ENCODE assay signal across 16 cellular contexts in genomic region chr12:56286044-56286830, GRCh38. TPM values are rescaled to one million over a fixed set of nuclear protein-coding genes. Genes with fewer than 3 reads are reported as not detected.
DNase-seq lines count a peak whose midpoint lies in the region; ATAC-seq and TF ChIP-seq lines count a peak whose summit lies in the region.
"Had no signal": no experiment of that assay in that cellular context is flagged by ENCODE, and none has a peak within 500 bp of the region (broad histone marks: within the 10 kb centered on the region; RNA-seq: fewer than 3 reads in every experiment).

No MANE protein-coding gene starts in this region.

- H3K27ac ChIP-seq in left ventricle myocardium inferior (replicated peaks) (peak overlapping the region; percentile 39), mesenchymal stem cell (ENCODE audit: low read length, poor library complexity, severe bottlenecking) (peak overlapping the region; percentile 62), vagina (peak overlapping the region; percentile 24), SK-N-SH (ENCODE audit: low read depth in 2 of 2, low read length in 1 of 2) (no peak overlapping the region)

- no peak overlapping the region for H3K4me3 ChIP-seq in left ventricle myocardium inferior
- H3K4me3 ChIP-seq in mesenchymal stem cell (ENCODE audit: insufficient read depth in 1 of 2, low read depth in 1 of 2, low read length in 2 of 2) = no peak overlapping the region
- H3K4me3 ChIP-seq in vagina = no peak overlapping the region
- no peak overlapping the region for H3K4me3 ChIP-seq in SK-N-SH (ENCODE audit: low read depth in 2 of 2, low read length in 1 of 2)
- H3K4me3 ChIP-seq: lung had no signal

- H2BK5ac ChIP-seq in mesenchymal stem cell (ENCODE audit: low read depth, low read length, poor library complexity, severe bottlenecking) = no peak overlapping the region

- peaks cover 53% of the 10 kb centered on the region for H3K79me2 ChIP-seq in SK-N-SH (ENCODE audit: insufficient read depth)

- H3K27me3 Mint-ChIP-seq in brain = no peaks in the 10 kb centered on the region
- H3K27me3 Mint-ChIP-seq: effector memory CD8-positive, alpha-beta T cell; T-helper 17 cell had no signal

- CTCF ChIA-PET in SK-N-SH (lab: Yijun Ruan, JAX) = interaction anchor here (0.8 to 1.4 kb wide), 7 partner anchors 12 to 96 kb away, joined by 3 to 6 read pairs (median 3); no protein-coding TSS in a partner anchor

- no peaks in the 10 kb centered on the region for H3K9me3 Mint-ChIP-seq in brain
- H3K9me3 Mint-ChIP-seq: activated naive CD4-positive, alpha-beta T cell treated with anti-CD3 and anti-CD28 coated beads, Interleukin-2, amount 50 U/mL, for 72 hours; effector memory CD8-positive, alpha-beta T cell had no signal

- peaks cover 54% of the 10 kb centered on the region for H3K36me3 Mint-ChIP-seq in brain

- no peak overlapping the region for H3K9ac ChIP-seq in mesenchymal stem cell (ENCODE audit: low read length)
- no peak overlapping the region for H3K9ac ChIP-seq in SK-N-SH

- 95% methylated on average over 3 of the region's 4 CpGs for WGBS in mesenchymal stem cell
- 80% methylated on average over 4 of the region's 4 CpGs for WGBS in SK-N-SH (ENCODE audit: low lambda C conversion rate)

- ATAC-seq in left cardiac atrium = no peak
- ATAC-seq: activated CD4-positive, CD25-positive, alpha-beta regulatory T cell treated with anti-CD3 and anti-CD28 coated beads, Interleukin-2, amount 50 U/mL, for 24 hours; activated naive CD4-positive, alpha-beta T cell treated with anti-CD3 and anti-CD28 coated beads, Interleukin-2, amount 50 U/mL, for 72 hours; effector memory CD8-positive, alpha-beta T cell; T-helper 17 cell had no signal

- no peak for DNase-seq in left ventricle myocardium inferior
- no peak for DNase-seq in left cardiac atrium
- no peak for DNase-seq in mesenchymal stem cell
- DNase-seq in vagina (ENCODE audit: extremely low spot score in 2 of 2) = no peak
- DNase-seq in SK-N-SH = no peak
- no peak for DNase-seq in NCI-H1436 treated with DMSO at 0.1 percent for 48 hours (lab: John Stamatoyannopoulos, UW)
- no peak for DNase-seq in SW480 (ENCODE audit: low spot score)
- DNase-seq: effector memory CD8-positive, alpha-beta T cell; foreskin fibroblast; NCI-H1417 treated with DMSO at 0.1 percent for 48 hours; NCI-H2227 treated with DMSO at 0.1 percent for 48 hours; T-helper 17 cell had no signal

- no peak overlapping the region for H3K18ac ChIP-seq in mesenchymal stem cell (ENCODE audit: low read depth in 1 of 2, low read length in 2 of 2)

- H3K4ac ChIP-seq in mesenchymal stem cell (ENCODE audit: low read depth in 1 of 2, low read length in 2 of 2) = no peak overlapping the region

- H4K20me1 ChIP-seq in SK-N-SH (ENCODE audit: insufficient read depth) = no peaks in the 10 kb centered on the region

- no peak overlapping the region for H3K4me3 Mint-ChIP-seq in brain
- H3K4me3 Mint-ChIP-seq: effector memory CD8-positive, alpha-beta T cell; T-helper 17 cell had no signal

- no peak overlapping the region for H2AFZ ChIP-seq in mesenchymal stem cell (ENCODE audit: low read depth, low read length)
- H2AFZ ChIP-seq in SK-N-SH (ENCODE audit: low read depth) = no peak overlapping the region

- H2BK12ac ChIP-seq in mesenchymal stem cell (ENCODE audit: low read length in 2 of 2) = no peak overlapping the region

- no peak overlapping the region for H2BK120ac ChIP-seq in mesenchymal stem cell (ENCODE audit: low read depth, low read length)

- no peak for TF ChIP-seq POLR2A in vagina (IDR thresholded peaks at IDR 0.05)

- no peak overlapping the region for H4K8ac ChIP-seq in mesenchymal stem cell (ENCODE audit: low read length)

- H3K4me1 ChIP-seq in left ventricle myocardium inferior (peaks cover 50% of the 10 kb centered on the region), mesenchymal stem cell (ENCODE audit: control insufficient read depth, insufficient read depth, low read depth, low read length) (peaks cover 6% of the 10 kb centered on the region), vagina (peaks cover 17% of the 10 kb centered on the region), SK-N-SH (ENCODE audit: control insufficient read depth in 1 of 2, insufficient read depth in 2 of 2, low read depth in 1 of 2, low read length in 1 of 2) (peaks cover 0 to under 1% of the 10 kb centered on the region in 2 experiments; a peak in 1 of 4 replicates)

- no peak overlapping the region for H3K23ac ChIP-seq in mesenchymal stem cell (ENCODE audit: low read length in 2 of 2)

- peaks cover 12% of the 10 kb centered on the region for H3K79me1 ChIP-seq in mesenchymal stem cell (replicated peaks; ENCODE audit: low read length, poor library complexity, severe bottlenecking)

- H3K4me2 ChIP-seq in mesenchymal stem cell (ENCODE audit: low read length, poor library complexity, severe bottlenecking) (peak overlapping the region; percentile 52), SK-N-SH (no peak overlapping the region)

- POLR2A ChIA-PET in SK-N-SH (lab: Yijun Ruan, JAX) = interaction anchor here (0.9 kb wide), 1 partner anchor 11 kb away, joined by 4 read pairs; no protein-coding TSS in a partner anchor

- no peak overlapping the region for H4K91ac ChIP-seq in mesenchymal stem cell (ENCODE audit: low read length)

- TF ChIP-seq CTCF in left ventricle myocardium inferior (IDR thresholded peaks at IDR 0.05; ENCODE audit: borderline replicate concordance) (no peak), brain (conservative IDR thresholded peaks at IDR 0.05) (no peak), vagina (IDR thresholded peaks at IDR 0.05) (no peak), SK-N-SH (IDR thresholded peaks at IDR 0.05) (no peak)

- H3K36me3 ChIP-seq in left ventricle myocardium inferior (peaks cover 70% of the 10 kb centered on the region), mesenchymal stem cell (ENCODE audit: control insufficient read depth in 1 of 2, insufficient read depth in 2 of 2, low read depth in 1 of 2, low read length in 2 of 2) (peaks cover 38 to 66% of the 10 kb centered on the region in 2 experiments), vagina (peaks cover 0 to 38% of the 10 kb centered on the region in 2 donors), SK-N-SH (replicated peaks in 1 of 2; ENCODE audit: control insufficient read depth in 1 of 2, insufficient read depth in 2 of 2, low read length in 1 of 2) (peaks cover 40 to 55% of the 10 kb centered on the region in 2 experiments)

- H3K9me3 ChIP-seq in left ventricle myocardium inferior (replicated peaks) (no peaks in the 10 kb centered on the region), mesenchymal stem cell (ENCODE audit: control insufficient read depth, low read length) (no peaks in the 10 kb centered on the region), vagina (no peaks in the 10 kb centered on the region), SK-N-SH (no peaks in the 10 kb centered on the region)

- intact Hi-C loops in left ventricle myocardium inferior (cut with micrococcal nuclease) (no loop called here), left cardiac atrium (cut with DNase I) (no loop called here), vagina (cut with DNase I) (no loop called here)

- TF ChIP-seq RAD21 in SK-N-SH (IDR thresholded peaks at IDR 0.05; ENCODE audit: low read length) = no peak

- no peak for TF ChIP-seq EP300 in SK-N-SH (IDR thresholded peaks at IDR 0.05; ENCODE audit: borderline replicate concordance in 1 of 2, low read depth in 1 of 2, low read length in 1 of 2)

- peak overlapping the region in 3 of 5 experiments; percentile 19 to 51 (median 23) for H3K27ac Mint-ChIP-seq in brain
- H3K27ac Mint-ChIP-seq: T-helper 17 cell had no signal

- H3K27me3 ChIP-seq in left ventricle myocardium inferior (ENCODE audit: low read depth) (no peaks in the 10 kb centered on the region), mesenchymal stem cell (ENCODE audit: control insufficient read depth in 1 of 2, insufficient read depth in 1 of 2, low read length in 2 of 2) (no peaks in the 10 kb centered on the region), vagina (no peaks in the 10 kb centered on the region), SK-N-SH (ENCODE audit: insufficient read depth) (no peaks in the 10 kb centered on the region)

- H3K4me1 Mint-ChIP-seq in brain = no peaks in the 10 kb centered on the region

- H3K14ac ChIP-seq in mesenchymal stem cell (ENCODE audit: low read length in 2 of 2) = no peak overlapping the region

- H2AK5ac ChIP-seq in mesenchymal stem cell (ENCODE audit: low read length, severe bottlenecking) = no peak overlapping the region

- H3K9me2 ChIP-seq in SK-N-SH = no peaks in the 10 kb centered on the region

- peaks cover 20% of the 10 kb centered on the region for H3F3A ChIP-seq in SK-N-SH (replicated peaks; ENCODE audit: insufficient read depth)

- no peak overlapping the region for H2BK15ac ChIP-seq in mesenchymal stem cell (ENCODE audit: low read depth, poor library complexity, severe bottlenecking)

RNA-seq across cellular contexts. Expression of gene CS, which starts 13.9 kb away (rescaled TPM):
- total RNA-seq in left ventricle myocardium inferior (780 TPM), left cardiac atrium (100 to 1,000 TPM; 526 to 581 TPM), vagina (140 TPM)
- polyA plus RNA-seq in brain (ENCODE audit: insufficient read depth, low read depth, low replicate concordance) (184 TPM), SK-N-SH (2012; rRNA removed) (121 and 149 TPM in 2 replicates)
- polyA plus RNA-seq in mesenchymal stem cell (2013, experiment 1 of 2) = 126 TPM
- polyA plus RNA-seq in mesenchymal stem cell (2013, experiment 2 of 2) = 125 TPM
- 100 and 110 TPM in 2 replicates for polyA plus RNA-seq in SK-N-SH (2012; cell fraction: cytosol; rRNA removed)
- polyA plus RNA-seq in SK-N-SH (2012; cell fraction: nucleus; rRNA removed) = 127 and 172 TPM in 2 replicates

RNA-seq across cellular contexts. Expression of gene COQ10A, which starts 19.5 kb away (rescaled TPM):
- total RNA-seq in left ventricle myocardium inferior (203 TPM), left cardiac atrium (10 to 100 TPM; 76.2 to 98.3 TPM), vagina (10.1 TPM)
- polyA plus RNA-seq in brain (ENCODE audit: insufficient read depth, low read depth, low replicate concordance) (24.0 TPM), SK-N-SH (2012; rRNA removed) (42.2 and 56.2 TPM in 2 replicates)
- 12.6 TPM for polyA plus RNA-seq in mesenchymal stem cell (2013, experiment 1 of 2)
- 11.5 TPM for polyA plus RNA-seq in mesenchymal stem cell (2013, experiment 2 of 2)
- 27.5 and 30.4 TPM in 2 replicates for polyA plus RNA-seq in SK-N-SH (2012; cell fraction: cytosol; rRNA removed)
- polyA plus RNA-seq in SK-N-SH (2012; cell fraction: nucleus; rRNA removed) = 121 and 165 TPM in 2 replicates

RNA-seq across cellular contexts. Expression of gene ANKRD52, which starts 28.1 kb away (rescaled TPM):
- 25.1 TPM for total RNA-seq in left ventricle myocardium inferior
- 10 to 100 TPM; 20.3 to 24.1 TPM for total RNA-seq in left cardiac atrium
- 10.5 TPM for polyA plus RNA-seq in brain (ENCODE audit: insufficient read depth, low read depth, low replicate concordance)
- polyA plus RNA-seq in mesenchymal stem cell (2013, experiment 1 of 2) = 26.4 TPM
- polyA plus RNA-seq in mesenchymal stem cell (2013, experiment 2 of 2) = 25.2 TPM
- total RNA-seq in vagina = 22.6 TPM
- polyA plus RNA-seq in SK-N-SH (2012; rRNA removed) = 22.5 and 23.4 TPM in 2 replicates
- 9.9 and 14.0 TPM in 2 replicates for polyA plus RNA-seq in SK-N-SH (2012; cell fraction: cytosol; rRNA removed)
- 82.4 and 85.1 TPM in 2 replicates for polyA plus RNA-seq in SK-N-SH (2012; cell fraction: nucleus; rRNA removed)

RNA-seq across cellular contexts. Expression of gene CNPY2, which starts 29.6 kb away (rescaled TPM):
- total RNA-seq in left ventricle myocardium inferior (33.4 TPM), left cardiac atrium (10 to 100 TPM; 54.1 to 60.7 TPM), vagina (65.6 TPM)
- polyA plus RNA-seq in brain (ENCODE audit: insufficient read depth, low read depth, low replicate concordance) (121 TPM), SK-N-SH (2012; rRNA removed) (191 and 196 TPM in 2 replicates)
- 199 TPM for polyA plus RNA-seq in mesenchymal stem cell (2013, experiment 1 of 2)
- 210 TPM for polyA plus RNA-seq in mesenchymal stem cell (2013, experiment 2 of 2)
- 197 and 248 TPM in 2 replicates for polyA plus RNA-seq in SK-N-SH (2012; cell fraction: cytosol; rRNA removed)
- polyA plus RNA-seq in SK-N-SH (2012; cell fraction: nucleus; rRNA removed) = 105 and 118 TPM in 2 replicates

RNA-seq across cellular contexts. Expression of gene PAN2, which starts 47.6 kb away (rescaled TPM):
- total RNA-seq in left ventricle myocardium inferior = 49.5 TPM
- 10 to 100 TPM; 38.5 to 39.4 TPM for total RNA-seq in left cardiac atrium
- 39.6 TPM for polyA plus RNA-seq in brain (ENCODE audit: insufficient read depth, low read depth, low replicate concordance)
- polyA plus RNA-seq in mesenchymal stem cell (2013, experiment 1 of 2) = 7.4 TPM
- polyA plus RNA-seq in mesenchymal stem cell (2013, experiment 2 of 2) = 7.1 TPM
- total RNA-seq in vagina = 37.6 TPM
- 37.1 and 66.9 TPM in 2 replicates for polyA plus RNA-seq in SK-N-SH (2012; rRNA removed)
- 10.6 and 12.4 TPM in 2 replicates for polyA plus RNA-seq in SK-N-SH (2012; cell fraction: cytosol; rRNA removed)
- polyA plus RNA-seq in SK-N-SH (2012; cell fraction: nucleus; rRNA removed) = 243 and 418 TPM in 2 replicates

Comparison
In these comparisons a context has a peak if more than half of its experiments do, and no peak if none do; other contexts are left out.
1. H3K27ac ChIP-seq: peak in left ventricle myocardium inferior (single experiment), mesenchymal stem cell (single experiment) and vagina (single experiment); none in SK-N-SH (0 of 2).